ENCODE assay signal across 21 cellular contexts in the genomic region with DNA sequence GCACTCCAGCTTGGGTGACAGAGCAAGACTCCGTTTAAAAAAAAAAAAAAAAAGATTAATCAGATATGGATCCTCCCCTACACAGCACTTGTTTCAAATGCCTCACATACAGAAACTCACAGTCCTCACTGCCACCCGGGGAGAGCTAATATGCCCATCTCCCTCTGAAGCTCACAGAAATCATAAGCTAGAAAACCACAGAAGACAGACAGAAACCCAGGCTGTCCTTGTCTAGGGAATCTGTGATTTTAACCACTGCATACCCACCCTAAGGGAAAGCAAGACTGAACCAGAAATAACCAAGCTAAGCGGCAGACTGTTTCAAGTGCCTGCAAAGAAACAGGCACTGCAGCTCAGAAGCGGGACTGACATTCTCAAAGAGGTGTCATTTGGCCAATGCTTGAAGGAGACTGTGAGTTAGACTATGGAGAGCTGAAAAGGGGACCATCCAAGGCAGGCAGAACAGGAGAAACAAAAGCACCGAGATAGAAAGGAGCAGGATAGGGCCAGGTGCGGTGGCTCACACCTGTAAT. TPM values are rescaled to one million over a fixed set of nuclear protein-coding genes. Genes with fewer than 3 reads are reported as not detected.
DNase-seq lines count a peak whose midpoint lies in the region; ATAC-seq lines count a peak whose summit lies in the region.
"Had no signal": no experiment of that assay in that cellular context is flagged by ENCODE, and none has a peak within 500 bp of the region (broad histone marks: within the 10 kb centered on the region; RNA-seq: fewer than 3 reads in every experiment).

No MANE protein-coding gene starts in this region.

- peak overlapping the region; percentile 13 for H3K4me3 Mint-ChIP-seq in activated naive CD4-positive, alpha-beta T cell treated with anti-CD3 and anti-CD28 coated beads, Interleukin-2, amount 50 U/mL, for 24 hours
- no peak overlapping the region for H3K4me3 Mint-ChIP-seq in T-cell
- H3K4me3 Mint-ChIP-seq in activated naive CD8-positive, alpha-beta T cell treated with anti-CD3 and anti-CD28 coated beads, Interleukin-2, amount 50 U/mL, for 24 hours = no peak overlapping the region
- H3K4me3 Mint-ChIP-seq in stimulated activated effector memory CD8-positive, alpha-beta T cell treated with anti-CD3 and anti-CD28 coated beads, Interleukin-12 subunit alpha, Interleukin-12 subunit beta, amount 100 ng/mL, for 72 hours = peak overlapping the region; percentile 21

- POLR2A ChIA-PET in T-cell (lab: Charles Lee) = interaction anchor here in 1 of 2 donors (0.6 to 0.7 kb wide), 2 partner anchors 9 to 35 kb away, joined by 3 to 5 read pairs; no protein-coding TSS in a partner anchor

- intact Hi-C loops in posterior vena cava (cut with DNase I) = no loop called here

- H3K27me3 Mint-ChIP-seq in activated naive CD4-positive, alpha-beta T cell treated with anti-CD3 and anti-CD28 coated beads, Interleukin-2, amount 50 U/mL, for 24 hours = no peaks in the 10 kb centered on the region
- H3K27me3 Mint-ChIP-seq in T-cell = no peaks in the 10 kb centered on the region
- H3K27me3 Mint-ChIP-seq in activated naive CD8-positive, alpha-beta T cell treated with anti-CD3 and anti-CD28 coated beads, Interleukin-2, amount 50 U/mL, for 24 hours = no peaks in the 10 kb centered on the region

- ATAC-seq in T-cell (replicated peaks in 1 of 4) = no peak
- ATAC-seq in activated naive CD8-positive, alpha-beta T cell treated with anti-CD3 and anti-CD28 coated beads, Interleukin-2, amount 50 U/mL, for 24 hours = peak; percentile 27
- ATAC-seq in stimulated activated effector memory CD8-positive, alpha-beta T cell treated with anti-CD3 and anti-CD28 coated beads, Interleukin-12 subunit alpha, Interleukin-12 subunit beta, amount 100 ng/mL, for 72 hours = peak; percentile 44

- H3K27ac Mint-ChIP-seq in activated naive CD4-positive, alpha-beta T cell treated with anti-CD3 and anti-CD28 coated beads, Interleukin-2, amount 50 U/mL, for 24 hours = peak overlapping the region; percentile 1
- peak overlapping the region; percentile 39 to 81 for H3K27ac Mint-ChIP-seq in T-cell
- H3K27ac Mint-ChIP-seq in activated naive CD8-positive, alpha-beta T cell treated with anti-CD3 and anti-CD28 coated beads, Interleukin-2, amount 50 U/mL, for 24 hours = peak overlapping the region; percentile 54
- H3K27ac Mint-ChIP-seq in stimulated activated effector memory CD8-positive, alpha-beta T cell treated with anti-CD3 and anti-CD28 coated beads, Interleukin-12 subunit alpha, Interleukin-12 subunit beta, amount 100 ng/mL, for 72 hours = peak overlapping the region; percentile 96

- DNase-seq in activated naive CD4-positive, alpha-beta T cell (lab: John Stamatoyannopoulos, UW) = no peak
- no peak for DNase-seq in T-cell
- DNase-seq in activated naive CD8-positive, alpha-beta T cell treated with anti-CD3 and anti-CD28 coated beads, Interleukin-2, amount 50 U/mL, for 24 hours = no peak
- DNase-seq in stimulated activated effector memory CD8-positive, alpha-beta T cell treated with anti-CD3 and anti-CD28 coated beads, Interleukin-12 subunit alpha, Interleukin-12 subunit beta, amount 100 ng/mL, for 72 hours (ENCODE audit: low spot score in 2 of 2) = no peak
- DNase-seq in posterior vena cava (ENCODE audit: low spot score) = no peak
- DNase-seq in putamen (ENCODE audit: low spot score) = no peak
- DNase-seq in NOMO-1 treated with DMSO at 0.1 percent for 48 hours (lab: John Stamatoyannopoulos, UW; ENCODE audit: unreplicated experiment) = no peak
- DNase-seq: effector memory CD4-positive, alpha-beta T cell; esophagus squamous epithelium; KBM-7; kidney glomerular epithelial cell; mammary epithelial cell; MV-4-11; NCI-H1694 treated with DMSO at 0.1 percent for 48 hours; NCI-H774; ovary; SIG-M5; stimulated activated naive CD4-positive, alpha-beta T cell treated with Interleukin-2 at 50 U/mL for 16 hours; trophoblast cell; WERI-Rb-1 had no signal

- no peaks in the 10 kb centered on the region for H3K9me3 Mint-ChIP-seq in activated naive CD4-positive, alpha-beta T cell treated with anti-CD3 and anti-CD28 coated beads, Interleukin-2, amount 50 U/mL, for 24 hours
- no peaks in the 10 kb centered on the region for H3K9me3 Mint-ChIP-seq in T-cell
- no peaks in the 10 kb centered on the region for H3K9me3 Mint-ChIP-seq in activated naive CD8-positive, alpha-beta T cell treated with anti-CD3 and anti-CD28 coated beads, Interleukin-2, amount 50 U/mL, for 24 hours
- no peaks in the 10 kb centered on the region for H3K9me3 Mint-ChIP-seq in stimulated activated effector memory CD8-positive, alpha-beta T cell treated with anti-CD3 and anti-CD28 coated beads, Interleukin-12 subunit alpha, Interleukin-12 subunit beta, amount 100 ng/mL, for 72 hours

- CTCF ChIA-PET in T-cell (lab: Charles Lee) = interaction anchor here in 1 of 2 donors (0.7 kb wide), 2 partner anchors 578 to 1878 kb away, joined by 4 to 5 read pairs; no protein-coding TSS in a partner anchor

- peaks cover 27% of the 10 kb centered on the region for H3K4me1 Mint-ChIP-seq in activated naive CD4-positive, alpha-beta T cell treated with anti-CD3 and anti-CD28 coated beads, Interleukin-2, amount 50 U/mL, for 24 hours
- H3K4me1 Mint-ChIP-seq in T-cell = peaks cover 19 to 25% (median 22%) of the 10 kb centered on the region in 3 donors
- H3K4me1 Mint-ChIP-seq in activated naive CD8-positive, alpha-beta T cell treated with anti-CD3 and anti-CD28 coated beads, Interleukin-2, amount 50 U/mL, for 24 hours = peaks cover 32% of the 10 kb centered on the region
- H3K4me1 Mint-ChIP-seq in stimulated activated effector memory CD8-positive, alpha-beta T cell treated with anti-CD3 and anti-CD28 coated beads, Interleukin-12 subunit alpha, Interleukin-12 subunit beta, amount 100 ng/mL, for 72 hours = peaks cover 34% of the 10 kb centered on the region

- H3K36me3 Mint-ChIP-seq in activated naive CD4-positive, alpha-beta T cell treated with anti-CD3 and anti-CD28 coated beads, Interleukin-2, amount 50 U/mL, for 24 hours = peaks cover 16% of the 10 kb centered on the region
- peaks cover 20% of the 10 kb centered on the region for H3K36me3 Mint-ChIP-seq in T-cell
- H3K36me3 Mint-ChIP-seq in activated naive CD8-positive, alpha-beta T cell treated with anti-CD3 and anti-CD28 coated beads, Interleukin-2, amount 50 U/mL, for 24 hours (ENCODE audit: low read depth) = peaks cover 42% of the 10 kb centered on the region
- H3K36me3 Mint-ChIP-seq in stimulated activated effector memory CD8-positive, alpha-beta T cell treated with anti-CD3 and anti-CD28 coated beads, Interleukin-12 subunit alpha, Interleukin-12 subunit beta, amount 100 ng/mL, for 72 hours = peaks cover 78% of the 10 kb centered on the region

RNA-seq across cellular contexts. Expression of a gene that starts 37.6 kb away (rescaled TPM):
- total RNA-seq in T-cell = 10 to 100 TPM; 23.2 to 50.5 (median 38.1) TPM
- total RNA-seq in posterior vena cava = 10 to 100 TPM; 50.7 to 59.0 TPM

RNA-seq across cellular contexts. Expression of a gene that starts 43.1 kb away (rescaled TPM):
- total RNA-seq in T-cell (1 to 10 TPM; 4.3 to 8.9 (median 5.6) TPM), posterior vena cava (not detected)

Comparison
In these comparisons a context has a peak if more than half of its experiments do, and no peak if none do; other contexts are left out.
1. H3K27ac Mint-ChIP-seq: peak in every context shown above with its lines; median percentile 96 in stimulated activated effector memory CD8-positive, alpha-beta T cell treated with anti-CD3 and anti-CD28 coated beads, Interleukin-12 subunit alpha, Interleukin-12 subunit beta, amount 100 ng/mL, for 72 hours; 60 in T-cell; 54 in activated naive CD8-positive, alpha-beta T cell treated with anti-CD3 and anti-CD28 coated beads, Interleukin-2, amount 50 U/mL, for 24 hours; 1 in activated naive CD4-positive, alpha-beta T cell treated with anti-CD3 and anti-CD28 coated beads, Interleukin-2, amount 50 U/mL, for 24 hours.
2. H3K4me3 Mint-ChIP-seq: peak in activated naive CD4-positive, alpha-beta T cell treated with anti-CD3 and anti-CD28 coated beads, Interleukin-2, amount 50 U/mL, for 24 hours (single experiment) and stimulated activated effector memory CD8-positive, alpha-beta T cell treated with anti-CD3 and anti-CD28 coated beads, Interleukin-12 subunit alpha, Interleukin-12 subunit beta, amount 100 ng/mL, for 72 hours (single experiment); none in T-cell (0 of 3) and activated naive CD8-positive, alpha-beta T cell treated with anti-CD3 and anti-CD28 coated beads, Interleukin-2, amount 50 U/mL, for 24 hours (single experiment).
3. ATAC-seq: peak in activated naive CD8-positive, alpha-beta T cell treated with anti-CD3 and anti-CD28 coated beads, Interleukin-2, amount 50 U/mL, for 24 hours (single experiment) and stimulated activated effector memory CD8-positive, alpha-beta T cell treated with anti-CD3 and anti-CD28 coated beads, Interleukin-12 subunit alpha, Interleukin-12 subunit beta, amount 100 ng/mL, for 72 hours (single experiment); none in T-cell (0 of 4).
4. RNA of a gene that starts 43.1 kb away (total RNA-seq): 4.3 to 8.9 TPM in T-cell; not detected in posterior vena cava; every median in the first group is over 4 times any median in the second.